Comparison of ENCODE assay signal across 23 cellular contexts in genomic region chr4:189414021-189414420, GRCh38.
"Had no signal": no experiment of that assay in that cellular context is flagged by ENCODE, and none has a peak within 500 bp of the region (broad histone marks: within the 10 kb centered on the region; RNA-seq: fewer than 3 reads in every experiment).

No MANE protein-coding gene starts in this region.

- H3K27me3 ChIP-seq: MG63 had no signal

- ATAC-seq: HepG2, SK-N-SH treated with all-trans-retinoic acid at 6 μM for 48 hours had no signal

- H3K9me3 ChIP-seq: MG63 had no signal

- DNase-seq: IMR-90, Karpas-422, KG1, MG63, NCI-H1092, NCI-H1105 treated with DMSO at 0.1 percent for 48 hours, NCI-H1417 treated with DMSO at 0.1 percent for 48 hours, NCI-H146, NCI-H1694 treated with DMSO at 0.1 percent for 48 hours, NCI-H1930, NCI-H2081, NCI-H2171, NCI-H226, NCI-H446, NCI-H510A, NCI-H524 treated with DMSO at 0.1 percent for 48 hours, NCI-H69, NCI-H774, RPMI8226, SHP77, T-helper 1 cell had no signal

- H3K4me3 ChIP-seq: MG63 had no signal

- H3K36me3 ChIP-seq: MG63 had no signal
